ENCODE assay signal across 8 cellular contexts in genomic region chr1:85275701-85276289, GRCh38. TPM values are rescaled to one million over a fixed set of nuclear protein-coding genes. Genes with fewer than 3 reads are reported as not detected.
DNase-seq lines count a peak whose midpoint lies in the region; FAIRE-seq and TF ChIP-seq lines count a peak whose summit lies in the region.

No MANE protein-coding gene starts in this region.

- no peaks in the 10 kb centered on the region for H3K9me3 ChIP-seq in astrocyte (ENCODE audit: insufficient read depth, low read depth, low read length)
- no peaks in the 10 kb centered on the region for H3K9me3 ChIP-seq in testis

- peak overlapping the region; percentile 87 for H3K4me2 ChIP-seq in astrocyte (ENCODE audit: low read length)

- H2AFZ ChIP-seq in astrocyte (ENCODE audit: low read depth, low read length): peak overlapping the region; percentile 58

- H3K36me3 ChIP-seq in astrocyte (ENCODE audit: insufficient read depth, low read length) (peaks cover 10% of the 10 kb centered on the region), testis (ENCODE audit: low read depth, missing control alignments) (no peaks in the 10 kb centered on the region)

- H3K36me3 Mint-ChIP-seq in astrocyte (ENCODE audit: low read depth, unreplicated experiment): peaks cover 14% of the 10 kb centered on the region

- TF ChIP-seq CTCF in astrocyte (IDR thresholded peaks at IDR 0.05; ENCODE audit: insufficient read depth, low read depth, low read length) (no peak), testis (IDR thresholded peaks at IDR 0.05) (no peak)

- peaks cover 55% of the 10 kb centered on the region for H3K79me2 ChIP-seq in astrocyte (ENCODE audit: insufficient read depth, low read length)

- DNase-seq in NCI-H82 (lab: John Stamatoyannopoulos, UW): peak; percentile 59
- DNase-seq in NCI-H82 treated with DMSO at 0.1 percent for 48 hours (lab: John Stamatoyannopoulos, UW; ENCODE audit: unreplicated experiment): no peak
- no peak for DNase-seq in Jurkat, Clone E6-1 (ENCODE audit: low read depth, low spot score)
- no peak for DNase-seq in astrocyte (ENCODE audit: low read depth)
- peak; percentile 56 for DNase-seq in left kidney (ENCODE audit: low read depth, low spot score)
- DNase-seq in testis: no peak
- no peak for DNase-seq in Ammon's horn (ENCODE audit: low spot score)
- DNase-seq in epidermal melanocyte (ENCODE audit: insufficient read length, low spot score): no peak

- WGBS in testis, 2 donors: 1% methylated on average over 13 to 21 of the region's 21 CpGs

- intact Hi-C loops in testis (cut with DNase I; ENCODE audit: low total_unique reads): no loop called here

- peak overlapping the region; percentile 89 for H3K27ac Mint-ChIP-seq in astrocyte (ENCODE audit: unreplicated experiment)

- H4K20me1 ChIP-seq in astrocyte (ENCODE audit: insufficient read depth, low read length): peaks cover 41% of the 10 kb centered on the region

- no peaks in the 10 kb centered on the region for H3K9me3 Mint-ChIP-seq in astrocyte (ENCODE audit: unreplicated experiment)

- no peaks in the 10 kb centered on the region for H3K27me3 ChIP-seq in astrocyte (ENCODE audit: insufficient read depth, low read length)
- H3K27me3 ChIP-seq in testis: no peaks in the 10 kb centered on the region

- peak overlapping the region; percentile 99 for H3K9ac ChIP-seq in astrocyte (ENCODE audit: low read length)

- peak overlapping the region; percentile 97 for H3K4me3 ChIP-seq in Jurkat, Clone E6-1 (ENCODE audit: low read length)
- peak overlapping the region; percentile 100 for H3K4me3 ChIP-seq in astrocyte (ENCODE audit: insufficient read depth, low read depth, low read length)
- H3K4me3 ChIP-seq in testis: peak overlapping the region; percentile 83 to 99

- no peak for FAIRE-seq in astrocyte (lab: Jason Lieb, UNC)

- H3K4me1 Mint-ChIP-seq in astrocyte (ENCODE audit: low read depth, unreplicated experiment): peaks cover 39% of the 10 kb centered on the region

- H3K4me1 ChIP-seq in astrocyte (ENCODE audit: insufficient read depth, low read length): peaks cover 34% of the 10 kb centered on the region
- H3K4me1 ChIP-seq in testis: peaks cover 26% of the 10 kb centered on the region

- H3K27ac ChIP-seq in astrocyte (ENCODE audit: low read depth, low read length) (peak overlapping the region; percentile 94), testis (peak overlapping the region; percentile 95 to 99)

- H3K4me3 Mint-ChIP-seq in astrocyte (ENCODE audit: unreplicated experiment): peak overlapping the region; percentile 88

- no peak for TF ChIP-seq POLR2A in testis (IDR thresholded peaks at IDR 0.05)

- H3K27me3 Mint-ChIP-seq in astrocyte (ENCODE audit: low read depth, unreplicated experiment): no peaks in the 10 kb centered on the region

RNA-seq across cellular contexts. Expression of gene BCL10, which starts 0.6 kb away (rescaled TPM):
- 14.5 TPM for polyA plus RNA-seq in Jurkat, Clone E6-1 (2012; ENCODE audit: insufficient read depth, insufficient read length)
- total RNA-seq in astrocyte (36.4 and 38.4 TPM in 2 replicates), testis (10 to 100 TPM; 16.8 to 21.2 TPM)
- polyA plus RNA-seq in testis (ENCODE audit: insufficient read depth, low read depth, low replicate concordance): 16.5 TPM

RNA-seq across cellular contexts. Expression of gene C1orf52, which starts 16.3 kb away (rescaled TPM):
- 43.7 TPM for polyA plus RNA-seq in Jurkat, Clone E6-1 (2012; ENCODE audit: insufficient read depth, insufficient read length)
- 42.4 and 44.5 TPM in 2 replicates for total RNA-seq in astrocyte
- 10 to 100 TPM; 34.0 to 40.3 TPM for total RNA-seq in testis
- polyA plus RNA-seq in testis (ENCODE audit: insufficient read depth, low read depth, low replicate concordance): 37.9 TPM

Comparison
In these comparisons a context has a peak if more than half of its experiments do, and no peak if none do; other contexts are left out.
1. DNase-seq: peak in NCI-H82 (single experiment) and left kidney (single experiment); none in NCI-H82 treated with DMSO at 0.1 percent for 48 hours (single experiment), Jurkat, Clone E6-1 (single experiment), astrocyte (single experiment), testis (single experiment), Ammon's horn (single experiment) and epidermal melanocyte (single experiment).
2. Peak in every context shown above with its lines, with median percentiles within 50 percentile points of each other: H3K4me3 ChIP-seq.